Comparison of ENCODE assay signal across 19 cellular contexts in genomic region chr22:44811141-44811540, GRCh38. TPM values are rescaled to one million over a fixed set of nuclear protein-coding genes. Genes with fewer than 3 reads are reported as not detected.
"Had no signal": no experiment of that assay in that cellular context is flagged by ENCODE, and none has a peak within 500 bp of the region (broad histone marks: within the 10 kb centered on the region; RNA-seq: fewer than 3 reads in every experiment).

No MANE protein-coding gene starts in this region.

- H3K9me3 ChIP-seq: gastrocnemius medialis, suprapubic skin, thyroid gland, upper lobe of left lung, uterus had no signal

- H3K27me3 ChIP-seq: right atrium auricular region, suprapubic skin, thyroid gland, upper lobe of left lung, uterus had no signal

- H3K36me3 ChIP-seq: esophagus muscularis mucosa, gastrocnemius medialis, right atrium auricular region, suprapubic skin, thyroid gland, upper lobe of left lung, uterus had no signal

- H3K9me3 Mint-ChIP-seq: naive thymus-derived CD8-positive, alpha-beta T cell had no signal

- H3K4me3 Mint-ChIP-seq: naive thymus-derived CD8-positive, alpha-beta T cell had no signal

- ATAC-seq: gastrocnemius medialis; left colon; naive thymus-derived CD8-positive, alpha-beta T cell; stimulated activated naive CD8-positive, alpha-beta T cell treated with anti-CD3 and anti-CD28 coated beads, Interleukin-15, Interleukin-2, amounts not matched to agents 100 U/mL and 50 U/mL, for 24 hours had no signal

- FAIRE-seq: keratinocyte, small intestine had no signal

- H3K4me3 ChIP-seq: dorsolateral prefrontal cortex, esophagus muscularis mucosa, gastrocnemius medialis, right atrium auricular region, suprapubic skin, thyroid gland, upper lobe of left lung, uterus had no signal

- DNase-seq: cortex of kidney; dorsolateral prefrontal cortex; effector CD8-positive, alpha-beta T cell; gastrocnemius medialis; glutamatergic neuron; left colon; mammary epithelial cell; naive thymus-derived CD8-positive, alpha-beta T cell; small intestine; stimulated activated CD4-positive, alpha-beta T cell treated with anti-CD3 and anti-CD28 coated beads, Interleukin-2, amount 100 ng/mL, for 48 hours; stimulated activated naive CD8-positive, alpha-beta T cell treated with anti-CD3 and anti-CD28 coated beads, Interleukin-15, Interleukin-2, amounts not matched to agents 100 U/mL and 50 U/mL, for 24 hours; thyroid gland; upper lobe of left lung; uterus had no signal

- H3K27ac ChIP-seq: dorsolateral prefrontal cortex, epithelial cell of prostate, esophagus muscularis mucosa, gastrocnemius medialis, right atrium auricular region, suprapubic skin, thyroid gland, upper lobe of left lung, uterus had no signal

- H3K36me3 Mint-ChIP-seq: naive thymus-derived CD8-positive, alpha-beta T cell had no signal

- H3K4me1 ChIP-seq: esophagus muscularis mucosa, gastrocnemius medialis, right atrium auricular region, suprapubic skin, thyroid gland, upper lobe of left lung, uterus had no signal

RNA-seq across cellular contexts. Expression of gene ARHGAP8, which starts 58.8 kb away (rescaled TPM):
- total RNA-seq: gastrocnemius medialis had no signal
